In genomic region chr20:44527716-44528199, GRCh38 we compare ENCODE assay signal across 1 cellular context.
TF ChIP-seq lines count a peak whose summit lies in the region.

No MANE protein-coding gene starts in this region.

TF ChIP-seq in HepG2, 621 proteins besides CTCF, POLR2A, EP300 and RAD21 (continued from another document):
- TF ChIP-seq ZBTB40 (IDR thresholded peaks at IDR 0.05), result no peak
- TF ChIP-seq ZBTB40 (CRISPR knock-in tag; IDR thresholded peaks at IDR 0.05), result no peak
- peak; percentile 37; the same call in 1 of the 2 replicates for TF ChIP-seq FOXC1 (CRISPR knock-in tag; IDR thresholded peaks at IDR 0.05; ENCODE audit: borderline replicate concordance)
- TF ChIP-seq ZFP36L1 (CRISPR knock-in tag; IDR thresholded peaks at IDR 0.05), result no peak
- TF ChIP-seq RXRB (CRISPR knock-in tag; IDR thresholded peaks at IDR 0.05; ENCODE audit: borderline replicate concordance), result 0 out of 2 replicates have a peak, but pooled peaks have one; percentile 1
- TF ChIP-seq TRAFD1 (CRISPR knock-in tag; IDR thresholded peaks at IDR 0.05; ENCODE audit: borderline replicate concordance), result no peak
- peak; percentile 71; the same call in 1 of the 2 replicates for TF ChIP-seq TFAP4 (IDR thresholded peaks at IDR 0.05; ENCODE audit: borderline replicate concordance, low read depth)
- TF ChIP-seq ZNF281 (CRISPR knock-in tag; IDR thresholded peaks at IDR 0.05; ENCODE audit: borderline replicate concordance), result 0 out of 2 replicates have a peak, but pooled peaks have one; percentile 13
- no peak for TF ChIP-seq PHF20 (CRISPR knock-in tag; IDR thresholded peaks at IDR 0.05)
- no peak for TF ChIP-seq AGO2 (optimal IDR thresholded peaks at IDR 0.05; ENCODE audit: low read depth, low read length)
- no peak for TF ChIP-seq ZIK1 (CRISPR knock-in tag; IDR thresholded peaks at IDR 0.05; ENCODE audit: borderline replicate concordance, low read depth)
- 0 out of 2 replicates have a peak, but pooled peaks have one; percentile 68 for TF ChIP-seq ZBTB43 (CRISPR knock-in tag; conservative IDR thresholded peaks at IDR 0.05)
- TF ChIP-seq GABPB1 (CRISPR knock-in tag; IDR thresholded peaks at IDR 0.05), result no peak
- TF ChIP-seq ZNF44 (CRISPR knock-in tag; IDR thresholded peaks at IDR 0.05), result no peak
- no peak for TF ChIP-seq SIN3A (IDR thresholded peaks at IDR 0.05; ENCODE audit: borderline replicate concordance, low read depth, low read length)
- no peak for TF ChIP-seq ZXDC (CRISPR knock-in tag; IDR thresholded peaks at IDR 0.05)
- peak; percentile 17; the same call in 1 of the 2 replicates for TF ChIP-seq HDAC1 (CRISPR knock-in tag; IDR thresholded peaks at IDR 0.05)
- TF ChIP-seq ZNF256 (CRISPR knock-in tag; conservative IDR thresholded peaks at IDR 0.05), result 0 out of 2 replicates have a peak, but pooled peaks have one; percentile 32
- no peak for TF ChIP-seq ZNF510 (CRISPR knock-in tag; IDR thresholded peaks at IDR 0.05; ENCODE audit: low read depth)
- TF ChIP-seq TOE1 (CRISPR knock-in tag; IDR thresholded peaks at IDR 0.05), result no peak
- 0 out of 2 replicates have a peak, but pooled peaks have one; percentile 9 for TF ChIP-seq KAT8 (CRISPR knock-in tag; IDR thresholded peaks at IDR 0.05)
- TF ChIP-seq MXD3 (CRISPR knock-in tag; IDR thresholded peaks at IDR 0.05), result 0 out of 2 replicates have a peak, but pooled peaks have one; percentile 1
- no peak for TF ChIP-seq THAP9 (CRISPR knock-in tag; IDR thresholded peaks at IDR 0.05; ENCODE audit: borderline replicate concordance)
TF ChIP-seq in HepG2: peak in this region for 42.
